ENCODE assay signal across 19 cellular contexts in the genomic region with DNA sequence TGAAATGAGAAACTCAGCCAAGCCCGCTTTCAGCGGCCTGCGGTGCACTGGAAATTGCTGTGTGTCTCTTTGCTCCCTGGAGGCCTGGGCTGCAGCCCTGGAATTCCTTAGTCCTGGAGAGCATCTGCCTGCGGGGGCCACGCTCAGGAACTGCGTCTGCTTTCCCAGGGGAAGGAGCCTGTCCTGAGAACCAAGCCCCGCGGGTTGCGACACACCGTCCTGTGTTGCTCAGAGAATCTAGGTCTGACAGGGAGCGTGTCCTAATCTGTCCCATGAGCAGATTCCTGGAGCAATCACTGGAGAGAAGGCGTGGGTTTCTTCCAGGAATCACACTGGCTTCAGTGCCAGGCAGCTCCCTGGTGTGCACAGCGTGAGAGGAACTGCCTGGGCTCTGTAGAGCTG.
DNase-seq lines count a peak whose midpoint lies in the region; ATAC-seq and TF ChIP-seq lines count a peak whose summit lies in the region.
"Had no signal": no experiment of that assay in that cellular context is flagged by ENCODE, and none has a peak within 500 bp of the region (broad histone marks: within the 10 kb centered on the region; RNA-seq: fewer than 3 reads in every experiment).

No MANE protein-coding gene starts in this region.

- no peak overlapping the region for H3K18ac ChIP-seq in H9 (ENCODE audit: insufficient read length, low read depth, low read length)

- H3K27ac Mint-ChIP-seq in H9 (peak overlapping the region; percentile 47 to 89 (median 70); a peak in 4 of 7 replicates), WTC11 (peak overlapping the region; percentile 82)
- H3K27ac Mint-ChIP-seq in stimulated activated memory B cell treated with anti-CD40 and anti-IgM and Interleukin-4, amounts not matched to agents 10 μg/mL and 1 μg/mL and 100 μg/mL, for 72 hours, result no peak overlapping the region
- H3K27ac Mint-ChIP-seq: activated B cell treated with CpG ODN at 0.5 μM for 24 hours; activated CD8-positive, alpha-beta T cell treated with anti-CD3 and anti-CD28 coated beads for 36 hours; activated naive CD4-positive, alpha-beta T cell treated with anti-CD3 and anti-CD28 coated beads, Interleukin-2, amount 50 U/mL, for 24 hours had no signal

- H4K8ac ChIP-seq in H9 (replicated peaks; ENCODE audit: insufficient read length, low read depth, low read length), result no peak overlapping the region

- H2BK20ac ChIP-seq in H9 (ENCODE audit: low read depth, low read length, poor library complexity, severe bottlenecking), result no peak overlapping the region

- peaks cover 8% of the 10 kb centered on the region for H3K27me3 Mint-ChIP-seq in H9 (ENCODE audit: low read depth)
- H3K27me3 Mint-ChIP-seq in WTC11 (ENCODE audit: low read depth), result no peaks in the 10 kb centered on the region
- H3K27me3 Mint-ChIP-seq in stimulated activated memory B cell treated with anti-CD40 and anti-IgM and Interleukin-4, amounts not matched to agents 10 μg/mL and 1 μg/mL and 100 μg/mL, for 72 hours, result peaks cover 11% of the 10 kb centered on the region
- H3K27me3 Mint-ChIP-seq: activated B cell treated with CpG ODN at 0.5 μM for 24 hours had no signal

- H3K4me1 ChIP-seq in H9 (ENCODE audit: insufficient read depth, low read length), result peaks cover 4% of the 10 kb centered on the region; the same call in 1 of the 2 replicates

- ATAC-seq in WTC11 (peak; percentile 73), left ventricle myocardium superior (peak; percentile 55), omental fat pad (ENCODE audit: low FRiP score) (peak; percentile 80), HG03135 (IDR thresholded peaks at IDR 0.05; ENCODE audit: unreplicated experiment) (no peak)
- ATAC-seq in stimulated activated memory B cell treated with anti-CD40 and anti-IgM and Interleukin-4, amounts not matched to agents 10 μg/mL and 1 μg/mL and 100 μg/mL, for 72 hours, result no peak
- ATAC-seq: activated CD8-positive, alpha-beta T cell treated with anti-CD3 and anti-CD28 coated beads for 36 hours; GM12878 had no signal

- TF ChIP-seq CTCF in H9 (conservative IDR thresholded peaks at IDR 0.05) (no peak), WTC11 (IDR thresholded peaks at IDR 0.05) (no peak), omental fat pad (IDR thresholded peaks at IDR 0.05) (no peak)

- no peak overlapping the region for H3K4ac ChIP-seq in H9 (ENCODE audit: low read depth, low read length)

- intact Hi-C loops in left ventricle myocardium superior (cut with micrococcal nuclease), result no loop called here

- H3K4me3 Mint-ChIP-seq in H9 (no peak overlapping the region), WTC11 (no peak overlapping the region)
- H3K4me3 Mint-ChIP-seq in stimulated activated memory B cell treated with anti-CD40 and anti-IgM and Interleukin-4, amounts not matched to agents 10 μg/mL and 1 μg/mL and 100 μg/mL, for 72 hours, result no peak overlapping the region
- H3K4me3 Mint-ChIP-seq: activated B cell treated with CpG ODN at 0.5 μM for 24 hours; activated CD8-positive, alpha-beta T cell treated with anti-CD3 and anti-CD28 coated beads for 36 hours; activated naive CD4-positive, alpha-beta T cell treated with anti-CD3 and anti-CD28 coated beads, Interleukin-2, amount 50 U/mL, for 24 hours; neural crest cell had no signal

- no peak overlapping the region for H3K23ac ChIP-seq in H9 (ENCODE audit: insufficient read length, low read depth, low read length)

- DNase-seq in H9 (peak; percentile 48), WTC11 (ENCODE audit: low spot score) (peak; percentile 43), left ventricle myocardium superior (peak; percentile 38), omental fat pad (ENCODE audit: low spot score) (peak; percentile 31), DMS79 (lab: John Stamatoyannopoulos, UW) (no peak), NCI-H1436 (lab: John Stamatoyannopoulos, UW) (no peak)
- DNase-seq: activated B cell treated with CpG ODN at 0.5 μM for 24 hours; activated CD8-positive, alpha-beta T cell treated with anti-CD3 and anti-CD28 coated beads for 36 hours; activated T-cell treated with anti-CD3 and anti-CD28 coated beads, Interleukin-2, amount 50 U/mL, for 48 hours; midbrain; NCI-H1092; NCI-H2081; NCI-H774; OCI-M1 had no signal

- peaks cover 0 to 11% of the 10 kb centered on the region in 2 experiments; a peak in 3 of 5 replicates for H3K9me3 Mint-ChIP-seq in H9
- H3K9me3 Mint-ChIP-seq in WTC11, result peaks cover 25% of the 10 kb centered on the region
- H3K9me3 Mint-ChIP-seq in stimulated activated memory B cell treated with anti-CD40 and anti-IgM and Interleukin-4, amounts not matched to agents 10 μg/mL and 1 μg/mL and 100 μg/mL, for 72 hours, result peaks cover 10% of the 10 kb centered on the region
- H3K9me3 Mint-ChIP-seq: activated B cell treated with CpG ODN at 0.5 μM for 24 hours; activated CD8-positive, alpha-beta T cell treated with anti-CD3 and anti-CD28 coated beads for 36 hours; activated naive CD4-positive, alpha-beta T cell treated with anti-CD3 and anti-CD28 coated beads, Interleukin-2, amount 50 U/mL, for 24 hours had no signal

- H3T11ph ChIP-seq in H9 (ENCODE audit: low read length), result no peak overlapping the region

- no peak overlapping the region for H3K56ac ChIP-seq in H9 (ENCODE audit: insufficient read length, low read depth, low read length)

- no peak overlapping the region for H2BK5ac ChIP-seq in H9 (ENCODE audit: insufficient read length, low read length)

- POLR2A ChIA-PET in WTC11 (lab: Charles Lee), result no interaction called here

- H3K4me2 ChIP-seq in H9 (ENCODE audit: insufficient read depth, insufficient read length, low read length), result no peak overlapping the region

- H4K5ac ChIP-seq in H9 (ENCODE audit: insufficient read length, low read depth, low read length), result no peak overlapping the region

- CTCF ChIA-PET in WTC11 (lab: Charles Lee), result interaction anchor here (0.6 to 1.8 kb wide), 2 partner anchors 12 to 73 kb away, joined by 3 to 7 read pairs; no protein-coding TSS in a partner anchor

- H3K27ac ChIP-seq in H9 (ENCODE audit: insufficient read length, low read depth, low read length), result no peak overlapping the region

- no peaks in the 10 kb centered on the region for H3K27me3 ChIP-seq in H9 (ENCODE audit: insufficient read depth, low read length)

- H3K4me1 Mint-ChIP-seq in H9, result peaks cover 27 to 28% of the 10 kb centered on the region in 2 experiments
- H3K4me1 Mint-ChIP-seq in WTC11, result peaks cover 16% of the 10 kb centered on the region
- H3K4me1 Mint-ChIP-seq in stimulated activated memory B cell treated with anti-CD40 and anti-IgM and Interleukin-4, amounts not matched to agents 10 μg/mL and 1 μg/mL and 100 μg/mL, for 72 hours, result no peaks in the 10 kb centered on the region
- H3K4me1 Mint-ChIP-seq: activated B cell treated with CpG ODN at 0.5 μM for 24 hours; activated naive CD4-positive, alpha-beta T cell treated with anti-CD3 and anti-CD28 coated beads, Interleukin-2, amount 50 U/mL, for 24 hours had no signal

- no peaks in the 10 kb centered on the region for H3K23me2 ChIP-seq in H9 (ENCODE audit: insufficient read length, low read depth, low read length, poor library complexity, severe bottlenecking)

- WGBS in H9 (ENCODE audit: extremely low coverage, insufficient read length, low lambda C conversion rate), result no CpG with 5 or more reads among the region's 13 CpGs

- H2BK15ac ChIP-seq in H9 (ENCODE audit: low read depth, low read length), result no peak overlapping the region

- H2AFZ ChIP-seq in H9 (ENCODE audit: low read length), result no peak overlapping the region

- H3K79me1 ChIP-seq in H9 (ENCODE audit: insufficient read depth, low read depth, low read length, poor library complexity, severe bottlenecking), result no peaks in the 10 kb centered on the region

- H3K14ac ChIP-seq in H9 (ENCODE audit: insufficient read depth, low read length), result peak overlapping the region; percentile 54; the same call in 1 of the 2 replicates

- H4K20me1 ChIP-seq in H9 (ENCODE audit: control insufficient read depth, insufficient read depth, insufficient read length), result no peaks in the 10 kb centered on the region

- H2BK12ac ChIP-seq in H9 (ENCODE audit: insufficient read length, low read depth, low read length), result no peak overlapping the region

- H3K79me2 ChIP-seq in H9 (ENCODE audit: insufficient read depth, low read length), result no peaks in the 10 kb centered on the region

- no peak overlapping the region for H4K91ac ChIP-seq in H9 (ENCODE audit: insufficient read length, low read depth, low read length)

- no peak overlapping the region for H3K9ac ChIP-seq in H9 (ENCODE audit: extremely low read depth, insufficient read length, low read length)

- H2AK5ac ChIP-seq in H9 (ENCODE audit: insufficient read length, low read length), result no peak overlapping the region

- H3K9me3 ChIP-seq in H9 (ENCODE audit: control insufficient read depth, low read depth, low read length), result no peaks in the 10 kb centered on the region

- H3K36me3 Mint-ChIP-seq in H9 (ENCODE audit: insufficient read depth in 1 of 3, low read depth in 3 of 3) (peaks cover 0 to 7% (median 0%) of the 10 kb centered on the region in 3 experiments; a peak in 3 of 7 replicates), WTC11 (no peaks in the 10 kb centered on the region)
- H3K36me3 Mint-ChIP-seq in stimulated activated memory B cell treated with anti-CD40 and anti-IgM and Interleukin-4, amounts not matched to agents 10 μg/mL and 1 μg/mL and 100 μg/mL, for 72 hours, result no peaks in the 10 kb centered on the region
- H3K36me3 Mint-ChIP-seq: activated naive CD4-positive, alpha-beta T cell treated with anti-CD3 and anti-CD28 coated beads, Interleukin-2, amount 50 U/mL, for 24 hours had no signal

- H2BK120ac ChIP-seq in H9 (ENCODE audit: low read depth, low read length, poor library complexity, severe bottlenecking), result no peak overlapping the region

TF ChIP-seq in WTC11, 78 proteins besides CTCF, POLR2A, EP300 and RAD21:
- TF ChIP-seq TP53 (CRISPR knock-in tag; IDR thresholded peaks at IDR 0.05) (no peak), ZNF423 (CRISPR knock-in tag; IDR thresholded peaks at IDR 0.05) (peak; percentile 64), FOXJ3 (CRISPR knock-in tag; IDR thresholded peaks at IDR 0.05; ENCODE audit: borderline replicate concordance) (no peak), SP1 (CRISPR knock-in tag; conservative IDR thresholded peaks at IDR 0.05) (0 out of 2 replicates have a peak, but pooled peaks have one; percentile 15)
TF ChIP-seq in WTC11: peak in this region for 2.

Comparison
In these comparisons a context has a peak if more than half of its experiments do, and no peak if none do; other contexts are left out.
1. DNase-seq: peak in H9 (single experiment), WTC11 (single experiment), left ventricle myocardium superior (single experiment) and omental fat pad (single experiment); none in DMS79 (single experiment) and NCI-H1436 (single experiment).
2. ATAC-seq: peak in WTC11 (single experiment), left ventricle myocardium superior (single experiment) and omental fat pad (single experiment); none in stimulated activated memory B cell treated with anti-CD40 and anti-IgM and Interleukin-4, amounts not matched to agents 10 μg/mL and 1 μg/mL and 100 μg/mL, for 72 hours (single experiment) and HG03135 (single experiment).